ENCODE assay signal across 1 cellular context in the genomic region with DNA sequence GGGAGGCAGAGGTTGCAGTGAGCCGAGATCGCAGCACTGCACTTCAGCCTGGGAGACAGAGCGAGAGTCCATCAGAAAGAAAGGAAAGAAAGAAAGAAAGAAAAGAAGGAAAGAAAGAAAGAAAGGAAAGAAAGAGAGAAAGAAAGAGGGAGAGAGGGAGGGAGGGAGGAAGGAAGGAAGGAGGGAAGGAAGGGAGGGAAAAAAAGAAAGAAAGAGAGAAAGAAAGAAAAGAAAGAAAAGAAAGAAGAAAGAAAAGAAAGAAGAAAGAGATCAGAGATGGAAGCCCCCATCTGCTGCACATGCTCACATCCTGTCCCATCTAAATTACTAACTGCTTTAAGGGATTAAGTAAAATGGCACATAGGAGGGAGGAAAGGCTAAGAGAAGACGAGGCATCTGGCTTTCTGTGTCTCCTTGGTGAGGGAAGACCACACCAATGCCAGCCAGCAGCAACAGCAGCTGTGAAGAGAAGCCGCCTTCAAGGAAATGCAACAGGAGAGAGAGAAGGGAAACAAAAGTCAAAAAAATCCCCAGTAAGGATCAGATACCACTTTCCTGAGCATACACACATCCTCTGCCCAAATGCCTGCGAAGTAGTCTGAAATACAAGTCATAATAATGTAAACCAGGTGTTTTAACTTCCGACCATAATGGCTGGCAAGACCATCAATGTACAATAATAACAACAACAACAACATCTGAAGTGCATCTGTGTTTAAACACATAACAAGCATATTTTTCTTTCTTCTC.
TF ChIP-seq lines count a peak whose summit lies in the region.

No MANE protein-coding gene starts in this region.

TF ChIP-seq in HEK293, 187 proteins besides CTCF, POLR2A, EP300 and RAD21 (continued from another document):
- TF ChIP-seq, protein P1, sequence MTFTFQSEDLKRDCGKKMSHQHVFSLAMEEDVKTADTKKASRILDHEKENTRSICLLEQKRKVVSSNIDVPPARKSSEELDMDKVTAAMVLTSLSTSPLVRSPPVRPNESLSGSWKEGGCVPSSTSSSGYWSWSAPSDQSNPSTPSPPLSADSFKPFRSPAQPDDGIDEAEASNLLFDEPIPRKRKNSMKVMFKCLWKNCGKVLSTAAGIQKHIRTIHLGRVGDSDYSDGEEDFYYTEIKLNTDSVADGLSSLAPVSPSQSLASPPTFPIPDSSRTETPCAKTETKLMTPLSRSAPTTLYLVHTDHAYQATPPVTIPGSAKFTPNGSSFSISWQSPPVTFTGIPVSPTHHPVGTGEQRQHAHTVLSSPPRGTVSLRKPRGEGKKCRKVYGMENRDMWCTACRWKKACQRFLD (tag by site-specific recombination; IDR thresholded peaks at IDR 0.05), result no peak
